8 cellular contexts compared by ENCODE assay signal in genomic region chr6:15249371-15250019, GRCh38.
DNase-seq lines count a peak whose midpoint lies in the region; ATAC-seq and TF ChIP-seq lines count a peak whose summit lies in the region.

No MANE protein-coding gene starts in this region.

- peak overlapping the region; percentile 76 for H2AFZ ChIP-seq in parathyroid adenoma

- H3K4me1 ChIP-seq in parathyroid adenoma = peaks cover 2% of the 10 kb centered on the region

- peaks cover 16% of the 10 kb centered on the region for H3K79me2 ChIP-seq in parathyroid adenoma

- peak overlapping the region; percentile 58 for H3K27ac ChIP-seq in parathyroid adenoma

- no peak for TF ChIP-seq CTCF in epithelial cell of esophagus (IDR thresholded peaks at IDR 0.05; ENCODE audit: insufficient read depth, low read depth, low read length, missing control alignments)
- TF ChIP-seq CTCF in parathyroid adenoma (IDR thresholded peaks at IDR 0.05) = no peak

- no peaks in the 10 kb centered on the region for H3K27me3 ChIP-seq in parathyroid adenoma (ENCODE audit: control insufficient read depth, insufficient read depth, low read length)

- no peak for ATAC-seq in GM19023 (IDR thresholded peaks at IDR 0.05; ENCODE audit: unreplicated experiment)
- ATAC-seq in HG02970 (IDR thresholded peaks at IDR 0.05; ENCODE audit: low FRiP score, unreplicated experiment) = no peak

- H3K9me3 ChIP-seq in parathyroid adenoma (ENCODE audit: control insufficient read depth, low read length) = no peaks in the 10 kb centered on the region

- DNase-seq in EH (ENCODE audit: low read depth) (peak; percentile 21), OCI-M1 (lab: John Stamatoyannopoulos, UW) (peak; percentile 62), epithelial cell of esophagus (ENCODE audit: low read depth) (no peak), HCEC 1CT (no peak)
- DNase-seq in stimulated activated CD4-positive, alpha-beta T cell treated with anti-CD3 and anti-CD28 coated beads, Interleukin-4, amount 100 ng/mL, for 24 hours = no peak

- H3K4me3 ChIP-seq in epithelial cell of esophagus (ENCODE audit: low read length) = peak overlapping the region; percentile 65
- peak overlapping the region; percentile 59 for H3K4me3 ChIP-seq in parathyroid adenoma (ENCODE audit: low read depth, low read length)

- no peak overlapping the region for H3K9ac ChIP-seq in parathyroid adenoma

- H3K36me3 ChIP-seq in parathyroid adenoma (ENCODE audit: control insufficient read depth, insufficient read depth, low read length) = no peaks in the 10 kb centered on the region

- peak overlapping the region; percentile 86 for H3K4me2 ChIP-seq in parathyroid adenoma (ENCODE audit: low read length)

Comparison
In these comparisons a context has a peak if more than half of its experiments do, and no peak if none do; other contexts are left out.
1. DNase-seq: peak in EH (single experiment) and OCI-M1 (single experiment); none in epithelial cell of esophagus (single experiment), HCEC 1CT (single experiment) and stimulated activated CD4-positive, alpha-beta T cell treated with anti-CD3 and anti-CD28 coated beads, Interleukin-4, amount 100 ng/mL, for 24 hours (single experiment).